Comparison of ENCODE assay signal across 8 cellular contexts in the genomic region with DNA sequence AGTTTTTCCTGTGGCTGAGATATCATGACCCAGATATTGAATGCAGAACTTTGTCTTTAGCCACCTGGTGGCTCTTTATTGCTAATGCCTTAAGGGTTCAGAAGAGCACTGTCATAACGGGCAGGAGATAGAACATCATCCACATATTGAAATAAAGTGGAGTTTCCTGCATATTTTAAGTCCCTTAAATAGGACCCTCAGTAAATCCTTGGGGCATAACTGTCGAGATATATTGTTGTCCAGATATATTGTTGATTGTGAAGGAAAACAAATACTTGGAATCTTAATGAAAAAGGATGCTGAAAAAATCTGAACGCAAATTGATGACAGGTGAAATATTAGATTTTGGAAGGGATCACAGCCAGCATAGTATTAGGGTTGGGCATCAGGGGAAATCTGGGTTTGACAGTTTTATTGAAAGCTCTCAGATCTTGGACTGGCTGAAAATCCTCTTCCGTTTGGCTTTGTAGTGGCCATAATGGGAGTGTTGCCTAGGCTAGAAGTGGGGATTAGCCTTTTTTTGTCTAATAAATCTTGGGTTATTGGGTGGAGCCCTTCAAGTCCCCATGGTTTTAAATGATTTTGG. TPM values are rescaled to one million over a fixed set of nuclear protein-coding genes. Genes with fewer than 3 reads are reported as not detected.
DNase-seq lines count a peak whose midpoint lies in the region; ATAC-seq, FAIRE-seq and TF ChIP-seq lines count a peak whose summit lies in the region.

No MANE protein-coding gene starts in this region.

- H3K79me2 ChIP-seq in DOHH2 (ENCODE audit: control insufficient read depth, low read length) (no peaks in the 10 kb centered on the region), HepG2 (ENCODE audit: insufficient read depth, low read length) (no peaks in the 10 kb centered on the region)

- no peaks in the 10 kb centered on the region for H3K36me3 ChIP-seq in DOHH2 (ENCODE audit: control insufficient read depth, low read length)
- H3K36me3 ChIP-seq in HepG2 (replicated peaks in 1 of 2; ENCODE audit: control insufficient read depth in 1 of 2, insufficient read depth in 2 of 2, low read length in 2 of 2), result no peaks in the 10 kb centered on the region; a peak in 1 of 5 replicates
- H3K36me3 ChIP-seq in colonic mucosa, result no peaks in the 10 kb centered on the region
- no peaks in the 10 kb centered on the region for H3K36me3 ChIP-seq in H7 (replicated peaks; ENCODE audit: control insufficient read depth, insufficient read depth, low read length)

- peak; percentile 23 for DNase-seq in HepG2 (ENCODE audit: low spot score)
- no peak for DNase-seq in colonic mucosa
- DNase-seq in H7, result no peak
- DNase-seq in activated CD8-positive, alpha-beta memory T cell treated with anti-CD3 and anti-CD28 coated beads, Interleukin-2, amount 10 ng/mL, durations not matched to agents 7 days and 5 days, result no peak

- TF ChIP-seq EP300 in HepG2 (IDR thresholded peaks at IDR 0.05; ENCODE audit: low read depth in 2 of 2, low read length in 2 of 2) (no peak), HepG2 (CRISPR knock-in tag; IDR thresholded peaks at IDR 0.05; ENCODE audit: borderline replicate concordance) (no peak)

- H3K4me1 ChIP-seq in DOHH2 (ENCODE audit: control insufficient read depth, low read length), result no peaks in the 10 kb centered on the region; the same call in 1 of the 2 replicates
- H3K4me1 ChIP-seq in HepG2 (ENCODE audit: insufficient read depth, low read length), result no peaks in the 10 kb centered on the region
- H3K4me1 ChIP-seq in colonic mucosa, result no peaks in the 10 kb centered on the region

- H3K27ac Mint-ChIP-seq in activated CD8-positive, alpha-beta memory T cell treated with anti-CD3 and anti-CD28 coated beads, Interleukin-2, amount 10 ng/mL, durations not matched to agents 7 days and 5 days, result no peak overlapping the region

- POLR2A ChIA-PET in HepG2 (lab: Yijun Ruan, JAX), result no interaction called here

- no peaks in the 10 kb centered on the region for H3K36me3 Mint-ChIP-seq in activated CD8-positive, alpha-beta memory T cell treated with anti-CD3 and anti-CD28 coated beads, Interleukin-2, amount 10 ng/mL, durations not matched to agents 7 days and 5 days

- BruUV-seq in HepG2 (replicated peaks; lab: Mats Ljungman, UMichigan), result no TSS peak

- H3K9me3 ChIP-seq in DOHH2 (ENCODE audit: control insufficient read depth, insufficient read depth, low read length) (no peaks in the 10 kb centered on the region), HepG2 (ENCODE audit: low read length) (no peaks in the 10 kb centered on the region), colonic mucosa (no peaks in the 10 kb centered on the region)

- peaks cover 67% of the 10 kb centered on the region for H3K27me3 ChIP-seq in DOHH2 (ENCODE audit: control insufficient read depth, low read length)
- peaks cover 7 to 83% of the 10 kb centered on the region in 2 experiments; a peak in 4 of 5 replicates for H3K27me3 ChIP-seq in HepG2 (ENCODE audit: control insufficient read depth in 1 of 2, insufficient read depth in 2 of 2, low read length in 2 of 2)
- H3K27me3 ChIP-seq in colonic mucosa, result peaks cover 54% of the 10 kb centered on the region
- H3K27me3 ChIP-seq in H7 (ENCODE audit: control insufficient read depth, insufficient read depth, low read length), result peaks cover 11% of the 10 kb centered on the region; the same call in 1 of the 2 replicates

- H3K4me2 ChIP-seq in DOHH2 (ENCODE audit: low read length) (no peak overlapping the region), HepG2 (ENCODE audit: low read depth, low read length) (no peak overlapping the region)

- H3K4me3 Mint-ChIP-seq in activated CD8-positive, alpha-beta memory T cell treated with anti-CD3 and anti-CD28 coated beads, Interleukin-2, amount 10 ng/mL, durations not matched to agents 7 days and 5 days, result no peak overlapping the region

- intact Hi-C loops in HepG2 (cut with micrococcal nuclease; ENCODE audit: unreplicated experiment) (loop anchor here (1.0 to 2.0 kb wide), 2 partner anchors 96 to 256 kb away; no protein-coding TSS in a partner anchor), colonic mucosa (cut with DNase I) (no loop called here)

- H4K20me1 ChIP-seq in DOHH2 (ENCODE audit: control insufficient read depth, insufficient read depth, low read depth, low read length) (no peaks in the 10 kb centered on the region), HepG2 (ENCODE audit: insufficient read depth, low read length) (no peaks in the 10 kb centered on the region)

- H3K9me2 ChIP-seq in DOHH2 (replicated peaks; ENCODE audit: control insufficient read depth, low read length), result no peaks in the 10 kb centered on the region

- H3K4me3 ChIP-seq in DOHH2 (ENCODE audit: low read length), result no peak overlapping the region
- H3K4me3 ChIP-seq in HepG2 (replicated peaks in 1 of 3; ENCODE audit: insufficient read depth in 1 of 3, low read depth in 2 of 3, low read length in 3 of 3), result no peak overlapping the region
- no peak overlapping the region for H3K4me3 ChIP-seq in colonic mucosa
- H3K4me3 ChIP-seq in H7 (ENCODE audit: insufficient read depth, low read depth, low read length), result no peak overlapping the region

- ATAC-seq in GM19397 (IDR thresholded peaks at IDR 0.05; ENCODE audit: unreplicated experiment), result peak; percentile 67
- peak; percentile 78 for ATAC-seq in HG03520 (IDR thresholded peaks at IDR 0.05; ENCODE audit: unreplicated experiment)
- ATAC-seq in HepG2, result peak; percentile 89
- no peak for ATAC-seq in activated CD8-positive, alpha-beta memory T cell treated with anti-CD3 and anti-CD28 coated beads, Interleukin-2, amount 10 ng/mL, durations not matched to agents 7 days and 5 days

- no peak for TF ChIP-seq POLR2A in HepG2 (IDR thresholded peaks at IDR 0.05; ENCODE audit: insufficient read depth in 1 of 2, low read depth in 2 of 2, low read length in 2 of 2)

- H3K9ac ChIP-seq in HepG2 (ENCODE audit: insufficient read depth, low read depth, low read length) (no peak overlapping the region), colonic mucosa (ENCODE audit: low read depth in 2 of 2, low read length in 2 of 2) (no peak overlapping the region)

- no peaks in the 10 kb centered on the region for H3K9me3 Mint-ChIP-seq in activated CD8-positive, alpha-beta memory T cell treated with anti-CD3 and anti-CD28 coated beads, Interleukin-2, amount 10 ng/mL, durations not matched to agents 7 days and 5 days (ENCODE audit: low read depth)

- CTCF ChIA-PET in HepG2 (lab: Yijun Ruan, JAX; ENCODE audit: low intra/inter-chr PET ratio, low total read pairs), result no interaction called here
- CTCF ChIA-PET in activated CD8-positive, alpha-beta memory T cell treated with anti-CD3 and anti-CD28 coated beads, Interleukin-2, amount 10 ng/mL, durations not matched to agents 7 days and 5 days (lab: Charles Lee), result no interaction called here

- peaks cover 78% of the 10 kb centered on the region for H3K27me3 Mint-ChIP-seq in activated CD8-positive, alpha-beta memory T cell treated with anti-CD3 and anti-CD28 coated beads, Interleukin-2, amount 10 ng/mL, durations not matched to agents 7 days and 5 days

- no peaks in the 10 kb centered on the region for H3F3A ChIP-seq in DOHH2 (ENCODE audit: control insufficient read depth, insufficient read depth)

- peak; percentile 73 for FAIRE-seq in HepG2 (lab: Jason Lieb, UNC)

- TF ChIP-seq CTCF in DOHH2 (IDR thresholded peaks at IDR 0.05; ENCODE audit: low read depth, low read length, poor library complexity, severe bottlenecking), result peak; percentile 63
- peak; percentile 76 for TF ChIP-seq CTCF in VCaP (conservative IDR thresholded peaks at IDR 0.05)
- TF ChIP-seq CTCF in HepG2 (CRISPR knock-in tag; IDR thresholded peaks at IDR 0.05), result peak; percentile 41; the same call in 1 of the 2 replicates
- TF ChIP-seq CTCF in colonic mucosa (IDR thresholded peaks at IDR 0.05), result no peak

- H3K27ac ChIP-seq in DOHH2 (ENCODE audit: low read depth, low read length) (no peak overlapping the region), VCaP (no peak overlapping the region), HepG2 (ENCODE audit: extremely low read length, insufficient read depth, low read length) (no peak overlapping the region), colonic mucosa (no peak overlapping the region)

- H3K4me1 Mint-ChIP-seq in activated CD8-positive, alpha-beta memory T cell treated with anti-CD3 and anti-CD28 coated beads, Interleukin-2, amount 10 ng/mL, durations not matched to agents 7 days and 5 days, result peaks cover 4% of the 10 kb centered on the region

- TF ChIP-seq RAD21 in HepG2 (CRISPR knock-in tag; IDR thresholded peaks at IDR 0.05), result no peak

- in situ Hi-C loops in HepG2 (cut with HindIII; ENCODE audit: extremely low pct_ligation_motif_present, low pct_unique_long_range_greater_than_20kb), result no loop called here

- H2AFZ ChIP-seq in HepG2 (ENCODE audit: low read length), result no peak overlapping the region

- 40% methylated on average over 4 of the region's 4 CpGs for WGBS in HepG2 (ENCODE audit: low lambda C conversion rate)

TF ChIP-seq in HepG2, 621 proteins besides CTCF, POLR2A, EP300 and RAD21 (continues in another document):
- no peak for TF ChIP-seq SSRP1 (CRISPR knock-in tag; IDR thresholded peaks at IDR 0.05)

RNA-seq across cellular contexts. Expression of gene ZDBF2, which starts 13.9 kb away (rescaled TPM):
- 2.0 and 2.4 TPM in 2 replicates for total RNA-seq in HepG2 (2016; rRNA removed; fragmentation: Illumina TruSeq; extraction: Trizol)
- 7.4 and 8.5 TPM in 2 replicates for total RNA-seq in HepG2 (2016; cell fraction: cytosol; rRNA removed; fragmentation: Illumina TruSeq; extraction: Trizol; ENCODE audit: low read depth)
- total RNA-seq in HepG2 (2016; cell fraction: insoluble cytoplasmic fraction; rRNA removed; fragmentation: Illumina TruSeq; extraction: Trizol), result 1.5 and 1.9 TPM in 2 replicates
- total RNA-seq in HepG2 (2016; cell fraction: membrane; rRNA removed; fragmentation: Illumina TruSeq; extraction: Trizol), result 2.3 and 2.4 TPM in 2 replicates
- 2.3 and 3.1 TPM in 2 replicates for total RNA-seq in HepG2 (2016; cell fraction: nucleus; rRNA removed; fragmentation: Illumina TruSeq; extraction: Trizol)
- polyA plus RNA-seq in HepG2 (2011; rRNA removed), result 0.91 and 1.5 TPM in 2 replicates
- polyA plus RNA-seq in HepG2 (2011; cell fraction: cytosol; rRNA removed), result 0.23 and 0.33 TPM in 2 replicates
- 1.5 and 2.3 TPM in 2 replicates for polyA plus RNA-seq in HepG2 (2011; cell fraction: nucleus; rRNA removed)
- polyA plus RNA-seq in HepG2 (2012), result 1.4 and 2.3 TPM in 2 replicates
- polyA plus RNA-seq in HepG2 (2016; cell fraction: cytosol; fragmentation: Illumina TruSeq; extraction: Trizol; ENCODE audit: low read depth), result 0.08 and 0.10 TPM in 2 replicates
- polyA plus RNA-seq in HepG2 (2016; cell fraction: insoluble cytoplasmic fraction; fragmentation: Illumina TruSeq; extraction: Trizol; ENCODE audit: low read depth), result 0.38 and 0.49 TPM in 2 replicates
- polyA plus RNA-seq in HepG2 (2016; cell fraction: membrane; fragmentation: Illumina TruSeq; extraction: Trizol; ENCODE audit: low read depth), result 0.03 and 0.15 TPM in 2 replicates
- 2.8 and 3.0 TPM in 2 replicates for polyA plus RNA-seq in HepG2 (2016; cell fraction: nucleus; fragmentation: Illumina TruSeq; extraction: Trizol; ENCODE audit: insufficient read depth, low read depth)
- polyA minus RNA-seq in HepG2 (2011; rRNA and poly(A)+ RNA removed; ENCODE audit: low replicate concordance), result 2.1 and 8.6 TPM in 2 replicates
- 1.7 TPM in 2 replicates for polyA minus RNA-seq in HepG2 (2011; cell fraction: cytosol; rRNA and poly(A)+ RNA removed)
- 11.3 and 12.0 TPM in 2 replicates for polyA minus RNA-seq in HepG2 (2011; cell fraction: nucleus; rRNA and poly(A)+ RNA removed)
- total RNA-seq in colonic mucosa, result 1 to 10 TPM; 1.7 to 5.8 TPM
- total RNA-seq in H7 (2014; rRNA removed; shearing (Covaris generic)), result 10.1 and 17.2 TPM in 2 replicates
- total RNA-seq in activated CD8-positive, alpha-beta memory T cell treated with anti-CD3 and anti-CD28 coated beads, Interleukin-2, amount 10 ng/mL, durations not matched to agents 7 days and 5 days, result 1 to 10 TPM; 6.9 to 9.4 TPM
